Comparison of ENCODE assay signal across 11 cellular contexts in the genomic region with DNA sequence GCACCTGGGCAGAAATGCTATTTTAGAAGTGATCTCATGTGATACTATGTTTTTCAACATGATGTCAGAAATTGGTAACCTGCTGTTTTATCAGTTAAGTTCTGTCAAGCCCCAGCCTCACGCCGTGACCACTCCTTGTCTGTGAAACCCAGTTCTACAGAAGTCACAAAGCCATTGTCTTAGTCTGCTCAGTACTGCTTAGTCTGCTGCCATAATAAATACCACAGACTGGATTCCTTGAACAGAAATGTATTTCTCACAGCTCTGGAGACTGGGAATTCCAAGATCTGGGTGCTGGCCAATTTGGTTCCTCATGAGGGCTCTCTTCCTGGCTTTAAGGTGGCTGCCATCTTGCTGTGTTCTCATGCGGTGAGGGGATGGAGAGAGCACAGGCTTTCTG.
DNase-seq lines count a peak whose midpoint lies in the region; ATAC-seq, FAIRE-seq and TF ChIP-seq lines count a peak whose summit lies in the region.
"Had no signal": no experiment of that assay in that cellular context is flagged by ENCODE, and none has a peak within 500 bp of the region (broad histone marks: within the 10 kb centered on the region; RNA-seq: fewer than 3 reads in every experiment).

No MANE protein-coding gene starts in this region.

- H3K4me2 ChIP-seq in DND-41 (ENCODE audit: insufficient read depth, low read length) (no peak overlapping the region), endothelial cell of umbilical vein (ENCODE audit: insufficient read depth, low read length) (no peak overlapping the region)

- H3K79me2 ChIP-seq in DND-41 (ENCODE audit: insufficient read depth, low read length) (peaks cover 25% of the 10 kb centered on the region), endothelial cell of umbilical vein (ENCODE audit: control insufficient read depth, insufficient read depth, low read length) (no peaks in the 10 kb centered on the region)

- intact Hi-C loops in endothelial cell of umbilical vein (cut with micrococcal nuclease), result no loop called here
- intact Hi-C loops in psoas muscle (cut with DNase I), result no loop called here

- dilution Hi-C loops in endothelial cell of umbilical vein (cut with MboI; ENCODE audit: extremely low pct_ligation_motif_present, low sequenced_read_pairs), result no loop called here

- no peak overlapping the region for H3K9ac ChIP-seq in DND-41 (ENCODE audit: low read depth, low read length)
- no peak overlapping the region for H3K9ac ChIP-seq in endothelial cell of umbilical vein (replicated peaks; ENCODE audit: extremely low read depth, insufficient read depth, low read length)

- H3K4me3 ChIP-seq in DND-41 (ENCODE audit: low read depth in 1 of 2, low read length in 2 of 2) (no peak overlapping the region), endothelial cell of umbilical vein (replicated peaks in 1 of 3; ENCODE audit: insufficient read depth in 1 of 3, low read depth in 1 of 3, low read length in 3 of 3) (no peak overlapping the region), psoas muscle (no peak overlapping the region)
- H3K4me3 ChIP-seq: spleen had no signal

- peaks cover 53% of the 10 kb centered on the region for H3K36me3 ChIP-seq in DND-41 (ENCODE audit: insufficient read depth, low read length)
- peaks cover 0 to 4% of the 10 kb centered on the region in 2 experiments for H3K36me3 ChIP-seq in endothelial cell of umbilical vein (ENCODE audit: control insufficient read depth in 2 of 2, extremely low read depth in 1 of 2, insufficient read depth in 2 of 2, low read length in 2 of 2)
- H3K36me3 ChIP-seq in psoas muscle (ENCODE audit: insufficient read depth in 1 of 2, low read depth in 1 of 2), result no peaks in the 10 kb centered on the region

- H4K20me1 ChIP-seq in DND-41 (ENCODE audit: insufficient read depth, low read length) (no peaks in the 10 kb centered on the region), endothelial cell of umbilical vein (replicated peaks; ENCODE audit: control insufficient read depth, extremely low read depth, insufficient read depth, low read length) (no peaks in the 10 kb centered on the region)

- CTCF ChIA-PET in endothelial cell of umbilical vein (lab: Charles Lee), result interaction anchor here (0.8 to 1.9 kb wide), 4 partner anchors 12 to 340 kb away, joined by 4 to 10 read pairs (median 4); no protein-coding TSS in a partner anchor

- no peaks in the 10 kb centered on the region for H3K9me1 ChIP-seq in endothelial cell of umbilical vein (replicated peaks; ENCODE audit: control insufficient read depth, extremely low read depth, insufficient read depth, low read length)

- TF ChIP-seq CTCF in DND-41 (IDR thresholded peaks at IDR 0.05; ENCODE audit: borderline replicate concordance, extremely low read depth, low read length, poor library complexity, severe bottlenecking), result no peak
- no peak for TF ChIP-seq CTCF in endothelial cell of umbilical vein (IDR thresholded peaks at IDR 0.05; ENCODE audit: extremely low read depth in 1 of 2, insufficient read depth in 1 of 2, low read depth in 1 of 2, low read length in 2 of 2)
- no peak for TF ChIP-seq CTCF in psoas muscle (IDR thresholded peaks at IDR 0.05)

- ATAC-seq in DND-41 (ENCODE audit: insufficient read depth, low read depth) (no peak), psoas muscle (peak in 2 of 4 donors; percentile 15 to 37)

- H3K27me3 ChIP-seq in DND-41 (ENCODE audit: insufficient read depth, low read length, poor library complexity), result no peaks in the 10 kb centered on the region
- H3K27me3 ChIP-seq in endothelial cell of umbilical vein (ENCODE audit: control insufficient read depth in 2 of 2, insufficient read depth in 2 of 2, low read length in 2 of 2), result no peaks in the 10 kb centered on the region
- H3K27me3 ChIP-seq in psoas muscle (ENCODE audit: insufficient read depth in 3 of 3, low read length in 2 of 3), result no peaks in the 10 kb centered on the region
- H3K27me3 ChIP-seq: spleen had no signal

- no peak for TF ChIP-seq POLR2A in endothelial cell of umbilical vein (IDR thresholded peaks at IDR 0.05; ENCODE audit: low read depth, low read length)

- BruUV-seq in endothelial cell of umbilical vein (replicated peaks; lab: Mats Ljungman, UMichigan), result no TSS peak

- POLR2A ChIA-PET in endothelial cell of umbilical vein (lab: Charles Lee), result no interaction called here

- H2AFZ ChIP-seq in DND-41 (ENCODE audit: low read depth, low read length) (no peak overlapping the region), endothelial cell of umbilical vein (ENCODE audit: low read depth, low read length) (no peak overlapping the region)

- DNase-seq in DND-41, result no peak
- DNase-seq in NCI-H226, result peak; percentile 41
- DNase-seq in endothelial cell of umbilical vein (ENCODE audit: low read depth, low spot score), result no peak
- DNase-seq in psoas muscle, result no peak
- DNase-seq in AML-193 (lab: John Stamatoyannopoulos, UW), result no peak
- DNase-seq in effector CD4-positive, alpha-beta T cell, result no peak
- no peak for DNase-seq in SIG-M5 (lab: John Stamatoyannopoulos, UW)
- DNase-seq: DMS79 treated with DMSO at 0.1 percent for 48 hours, hypothalamus, NCI-H510A treated with DMSO at 0.1 percent for 48 hours, spleen had no signal

- no peak for FAIRE-seq in endothelial cell of umbilical vein (lab: Jason Lieb, UNC)

- no peaks in the 10 kb centered on the region for H3K9me3 ChIP-seq in DND-41 (ENCODE audit: insufficient read depth, low read length, severe bottlenecking)
- no peaks in the 10 kb centered on the region for H3K9me3 ChIP-seq in endothelial cell of umbilical vein (replicated peaks; ENCODE audit: control insufficient read depth, insufficient read depth, low read length)
- H3K9me3 ChIP-seq in psoas muscle, result no peaks in the 10 kb centered on the region
- H3K9me3 ChIP-seq: spleen had no signal

- H3K27ac ChIP-seq in DND-41 (ENCODE audit: low read length), result 0 out of 2 replicates have a peak overlapping the region, but pooled peaks have one; percentile 18
- H3K27ac ChIP-seq in endothelial cell of umbilical vein (ENCODE audit: insufficient read depth, low read depth, low read length), result peak overlapping the region; percentile 52
- H3K27ac ChIP-seq in psoas muscle, result peak overlapping the region; percentile 1

- H3K4me1 ChIP-seq in DND-41 (ENCODE audit: insufficient read depth, low read length) (peaks cover 52% of the 10 kb centered on the region), endothelial cell of umbilical vein (ENCODE audit: control insufficient read depth, extremely low read depth, insufficient read depth, low read length) (peaks cover 24% of the 10 kb centered on the region), psoas muscle (peaks cover 9% of the 10 kb centered on the region)

- WGBS in psoas muscle, 3 donors, result 25 to 28% (median 26%) methylated on average over 3 of the region's 3 CpGs

TF ChIP-seq in endothelial cell of umbilical vein, 7 proteins besides CTCF, POLR2A, EP300 and RAD21:
- TF ChIP-seq POLR2AphosphoS5 (IDR thresholded peaks at IDR 0.05; ENCODE audit: insufficient read depth, low read depth, low read length) (no peak), EZH2 (IDR thresholded peaks at IDR 0.05; ENCODE audit: borderline replicate concordance, low read depth, low read length, severe bottlenecking) (no peak), FOS (IDR thresholded peaks at IDR 0.05; ENCODE audit: borderline replicate concordance, insufficient read depth, low read length) (no peak), GATA2 (IDR thresholded peaks at IDR 0.05; ENCODE audit: insufficient read depth, insufficient read length, low read depth, low read length) (no peak), JUN (IDR thresholded peaks at IDR 0.05; ENCODE audit: borderline replicate concordance, insufficient read depth, insufficient read length, low read depth) (no peak), MYC (IDR thresholded peaks at IDR 0.05; ENCODE audit: low read depth, low read length) (no peak)
- TF ChIP-seq, protein P1, sequence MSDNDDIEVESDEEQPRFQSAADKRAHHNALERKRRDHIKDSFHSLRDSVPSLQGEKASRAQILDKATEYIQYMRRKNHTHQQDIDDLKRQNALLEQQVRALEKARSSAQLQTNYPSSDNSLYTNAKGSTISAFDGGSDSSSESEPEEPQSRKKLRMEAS (IDR thresholded peaks at IDR 0.05; ENCODE audit: insufficient read depth, insufficient read length), result no peak

Comparison
In these comparisons a context has a peak if more than half of its experiments do, and no peak if none do; other contexts are left out.
1. H3K27ac ChIP-seq: peak in every context shown above with its lines; median percentile 52 in endothelial cell of umbilical vein; 18 in DND-41; 1 in psoas muscle.